In genomic region chr4:39467470-39467869, GRCh38 we compare ENCODE assay signal across 1 cellular context.
TF ChIP-seq lines count a peak whose summit lies in the region.

No MANE protein-coding gene starts in this region.

TF ChIP-seq in liver, 16 proteins besides CTCF, POLR2A, EP300 and RAD21:
- TF ChIP-seq RXRA (IDR thresholded peaks at IDR 0.05) (peak in 1 of 2 donors; percentile 52), HNF4G (IDR thresholded peaks at IDR 0.05) (no peak), HNF4A (conservative IDR thresholded peaks at IDR 0.05) (peak in 1 of 2 donors; percentile 55), SP1 (IDR thresholded peaks at IDR 0.05) (no peak), YY1 (IDR thresholded peaks at IDR 0.05) (peak; percentile 21), ZBTB33 (IDR thresholded peaks at IDR 0.05) (peak; percentile 16), JUND (IDR thresholded peaks at IDR 0.05) (no peak), FOXA1 (IDR thresholded peaks at IDR 0.05) (peak; percentile 29), FOXA2 (IDR thresholded peaks at IDR 0.05) (peak; percentile 19), NR2F2 (IDR thresholded peaks at IDR 0.05) (no peak), TAF1 (conservative IDR thresholded peaks at IDR 0.05) (no peak), REST (IDR thresholded peaks at IDR 0.05) (no peak), MAX (IDR thresholded peaks at IDR 0.05) (no peak), GABPA (IDR thresholded peaks at IDR 0.05 in 1 of 2, conservative IDR thresholded peaks at IDR 0.05 in 1 of 2) (peak in 1 of 2 donors; percentile 10), ATF3 (IDR thresholded peaks at IDR 0.05) (no peak), EGR1 (IDR thresholded peaks at IDR 0.05; ENCODE audit: low read depth in 2 of 2) (no peak)
TF ChIP-seq in liver: peak in this region for 7.
